1 cellular context compared by ENCODE assay signal in the genomic region with DNA sequence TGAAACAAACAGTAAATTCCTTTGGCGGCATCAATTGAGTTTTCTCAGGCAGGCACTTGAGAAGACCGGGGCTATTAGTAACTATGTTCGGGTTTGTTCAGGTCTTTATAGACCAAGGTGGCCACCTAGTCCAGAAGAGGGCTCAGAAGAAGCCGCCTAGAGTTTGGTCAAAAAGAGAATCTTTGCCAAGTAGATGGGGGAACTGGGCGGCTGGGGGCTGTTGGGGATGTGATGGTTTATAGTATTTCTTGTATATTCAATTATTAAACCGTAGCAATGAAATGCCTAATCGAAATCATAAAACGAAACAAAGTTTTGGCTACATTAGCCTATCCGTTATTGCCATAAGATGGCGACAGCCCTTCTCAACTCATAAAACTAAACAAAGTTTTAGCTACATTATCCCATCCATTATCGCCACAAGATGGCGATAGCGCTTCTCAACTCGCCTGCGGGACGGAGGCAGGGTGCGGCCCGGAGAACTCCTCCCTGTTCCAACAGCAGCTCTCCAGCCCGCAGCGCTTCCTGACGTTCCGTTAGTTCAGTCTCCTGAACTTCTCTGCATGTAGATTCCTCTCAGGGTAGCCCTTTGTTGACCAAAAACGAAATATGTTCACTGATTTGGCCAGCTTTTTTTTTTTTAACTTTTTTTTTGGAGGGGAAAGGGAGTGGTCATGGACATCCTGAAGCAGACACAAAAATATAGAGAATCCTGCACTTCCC.
TF ChIP-seq lines count a peak whose summit lies in the region.

No MANE protein-coding gene starts in this region.

TF ChIP-seq in HepG2, 621 proteins besides CTCF, POLR2A, EP300 and RAD21 (continued from another document and continues in another):
- TF ChIP-seq, protein P1, sequence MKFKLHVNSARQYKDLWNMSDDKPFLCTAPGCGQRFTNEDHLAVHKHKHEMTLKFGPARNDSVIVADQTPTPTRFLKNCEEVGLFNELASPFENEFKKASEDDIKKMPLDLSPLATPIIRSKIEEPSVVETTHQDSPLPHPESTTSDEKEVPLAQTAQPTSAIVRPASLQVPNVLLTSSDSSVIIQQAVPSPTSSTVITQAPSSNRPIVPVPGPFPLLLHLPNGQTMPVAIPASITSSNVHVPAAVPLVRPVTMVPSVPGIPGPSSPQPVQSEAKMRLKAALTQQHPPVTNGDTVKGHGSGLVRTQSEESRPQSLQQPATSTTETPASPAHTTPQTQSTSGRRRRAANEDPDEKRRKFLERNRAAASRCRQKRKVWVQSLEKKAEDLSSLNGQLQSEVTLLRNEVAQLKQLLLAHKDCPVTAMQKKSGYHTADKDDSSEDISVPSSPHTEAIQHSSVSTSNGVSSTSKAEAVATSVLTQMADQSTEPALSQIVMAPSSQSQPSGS (CRISPR knock-in tag; IDR thresholded peaks at IDR 0.05): peak; percentile 83; the same call in 1 of the 2 replicates
- TF ChIP-seq ZNF530 (CRISPR knock-in tag; IDR thresholded peaks at IDR 0.05; ENCODE audit: low read depth) (no peak), NR2F2 (IDR thresholded peaks at IDR 0.05; ENCODE audit: borderline replicate concordance, low read depth) (no peak), ZNF160 (CRISPR knock-in tag; IDR thresholded peaks at IDR 0.05) (no peak), JUNB (CRISPR knock-in tag; IDR thresholded peaks at IDR 0.05; ENCODE audit: borderline replicate concordance) (no peak), ZNF550 (CRISPR knock-in tag; IDR thresholded peaks at IDR 0.05; ENCODE audit: borderline replicate concordance) (no peak), XRCC5 (optimal IDR thresholded peaks at IDR 0.05; ENCODE audit: low read length) (peak; percentile 95), RBM39 (IDR thresholded peaks at IDR 0.05; ENCODE audit: low read depth, low read length, poor library complexity, severe bottlenecking) (no peak), TSC22D2 (CRISPR knock-in tag; IDR thresholded peaks at IDR 0.05; ENCODE audit: borderline replicate concordance) (peak; percentile 65; the same call in 1 of the 2 replicates), SNRNP70 (IDR thresholded peaks at IDR 0.05; ENCODE audit: low read depth, low read length) (no peak), TBX2 (CRISPR knock-in tag; IDR thresholded peaks at IDR 0.05; ENCODE audit: borderline replicate concordance) (0 out of 2 replicates have a peak, but pooled peaks have one; percentile 20), MXD4 (CRISPR knock-in tag; IDR thresholded peaks at IDR 0.05) (0 out of 2 replicates have a peak, but pooled peaks have one; percentile 30), SOX5 (CRISPR knock-in tag; IDR thresholded peaks at IDR 0.05; ENCODE audit: borderline replicate concordance) (peak; percentile 36; the same call in 1 of the 2 replicates), KDM2A (CRISPR knock-in tag; IDR thresholded peaks at IDR 0.05; ENCODE audit: borderline replicate concordance, low read depth) (peak; percentile 90), ELF1 (CRISPR knock-in tag; IDR thresholded peaks at IDR 0.05) (peak; percentile 42; the same call in 1 of the 2 replicates), ZNF788 (CRISPR knock-in tag; IDR thresholded peaks at IDR 0.05; ENCODE audit: borderline replicate concordance) (peak; percentile 50; the same call in 1 of the 2 replicates), YEATS4 (CRISPR knock-in tag; IDR thresholded peaks at IDR 0.05; ENCODE audit: borderline replicate concordance) (peak; percentile 62; the same call in 1 of the 2 replicates), AKAP8 (CRISPR knock-in tag; IDR thresholded peaks at IDR 0.05) (no peak), ZMYM2 (CRISPR knock-in tag; IDR thresholded peaks at IDR 0.05) (no peak), SMC3 (IDR thresholded peaks at IDR 0.05; ENCODE audit: low read length) (peak; percentile 73), SALL1 (CRISPR knock-in tag; IDR thresholded peaks at IDR 0.05) (peak; percentile 81), ZNF773 (CRISPR knock-in tag; IDR thresholded peaks at IDR 0.05; ENCODE audit: borderline replicate concordance) (no peak), ZSCAN25 (CRISPR knock-in tag; IDR thresholded peaks at IDR 0.05) (no peak), SAP130 (CRISPR knock-in tag; IDR thresholded peaks at IDR 0.05; ENCODE audit: low read depth) (peak; percentile 77), SNAPC2 (CRISPR knock-in tag; IDR thresholded peaks at IDR 0.05) (no peak), POLR2G (IDR thresholded peaks at IDR 0.05; ENCODE audit: low read depth, low read length) (no peak), GZF1 (CRISPR knock-in tag; IDR thresholded peaks at IDR 0.05) (no peak), RFX5 (IDR thresholded peaks at IDR 0.05; ENCODE audit: low read depth, low read length) (no peak), ZBTB3 (CRISPR knock-in tag; IDR thresholded peaks at IDR 0.05; ENCODE audit: borderline replicate concordance, low read depth) (no peak), ZBTB42 (CRISPR knock-in tag; IDR thresholded peaks at IDR 0.05) (no peak), RXRA (CRISPR knock-in tag; IDR thresholded peaks at IDR 0.05) (0 out of 2 replicates have a peak, but pooled peaks have one; percentile 18), DNMT3B (CRISPR knock-in tag; conservative IDR thresholded peaks at IDR 0.05) (no peak), CHD2 (IDR thresholded peaks at IDR 0.05; ENCODE audit: low read depth, low read length) (no peak), NCOA2 (CRISPR knock-in tag; IDR thresholded peaks at IDR 0.05) (peak; percentile 47; the same call in 1 of the 2 replicates), GATAD1 (CRISPR knock-in tag; IDR thresholded peaks at IDR 0.05) (peak; percentile 75; the same call in 1 of the 2 replicates), HOXA3 (CRISPR knock-in tag; IDR thresholded peaks at IDR 0.05) (peak; percentile 51; the same call in 1 of the 2 replicates), BCL6 (CRISPR knock-in tag; IDR thresholded peaks at IDR 0.05) (peak; percentile 73)
- TF ChIP-seq, protein P2, sequence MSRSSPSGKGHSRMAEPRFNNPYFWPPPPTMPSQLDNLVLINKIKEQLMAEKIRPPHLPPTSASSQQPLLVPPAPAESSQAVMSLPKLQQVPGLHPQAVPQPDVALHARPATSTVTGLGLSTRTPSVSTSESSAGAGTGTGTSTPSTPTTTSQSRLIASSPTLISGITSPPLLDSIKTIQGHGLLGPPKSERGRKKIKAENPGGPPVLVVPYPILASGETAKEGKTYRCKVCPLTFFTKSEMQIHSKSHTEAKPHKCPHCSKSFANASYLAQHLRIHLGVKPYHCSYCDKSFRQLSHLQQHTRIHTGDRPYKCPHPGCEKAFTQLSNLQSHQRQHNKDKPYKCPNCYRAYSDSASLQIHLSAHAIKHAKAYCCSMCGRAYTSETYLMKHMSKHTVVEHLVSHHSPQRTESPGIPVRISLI (CRISPR knock-in tag; IDR thresholded peaks at IDR 0.05; ENCODE audit: borderline replicate concordance): peak; percentile 47; the same call in 1 of the 2 replicates
- TF ChIP-seq, protein P3, sequence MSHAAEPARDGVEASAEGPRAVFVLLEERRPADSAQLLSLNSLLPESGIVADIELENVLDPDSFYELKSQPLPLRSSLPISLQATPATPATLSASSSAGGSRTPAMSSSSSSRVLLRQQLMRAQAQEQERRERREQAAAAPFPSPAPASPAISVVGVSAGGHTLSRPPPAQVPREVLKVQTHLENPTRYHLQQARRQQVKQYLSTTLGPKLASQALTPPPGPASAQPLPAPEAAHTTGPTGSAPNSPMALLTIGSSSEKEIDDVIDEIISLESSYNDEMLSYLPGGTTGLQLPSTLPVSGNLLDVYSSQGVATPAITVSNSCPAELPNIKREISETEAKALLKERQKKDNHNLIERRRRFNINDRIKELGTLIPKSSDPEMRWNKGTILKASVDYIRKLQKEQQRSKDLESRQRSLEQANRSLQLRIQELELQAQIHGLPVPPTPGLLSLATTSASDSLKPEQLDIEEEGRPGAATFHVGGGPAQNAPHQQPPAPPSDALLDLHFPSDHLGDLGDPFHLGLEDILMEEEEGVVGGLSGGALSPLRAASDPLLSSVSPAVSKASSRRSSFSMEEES (CRISPR knock-in tag; IDR thresholded peaks at IDR 0.05): 0 out of 2 replicates have a peak, but pooled peaks have one; percentile 38
- TF ChIP-seq, protein P4, sequence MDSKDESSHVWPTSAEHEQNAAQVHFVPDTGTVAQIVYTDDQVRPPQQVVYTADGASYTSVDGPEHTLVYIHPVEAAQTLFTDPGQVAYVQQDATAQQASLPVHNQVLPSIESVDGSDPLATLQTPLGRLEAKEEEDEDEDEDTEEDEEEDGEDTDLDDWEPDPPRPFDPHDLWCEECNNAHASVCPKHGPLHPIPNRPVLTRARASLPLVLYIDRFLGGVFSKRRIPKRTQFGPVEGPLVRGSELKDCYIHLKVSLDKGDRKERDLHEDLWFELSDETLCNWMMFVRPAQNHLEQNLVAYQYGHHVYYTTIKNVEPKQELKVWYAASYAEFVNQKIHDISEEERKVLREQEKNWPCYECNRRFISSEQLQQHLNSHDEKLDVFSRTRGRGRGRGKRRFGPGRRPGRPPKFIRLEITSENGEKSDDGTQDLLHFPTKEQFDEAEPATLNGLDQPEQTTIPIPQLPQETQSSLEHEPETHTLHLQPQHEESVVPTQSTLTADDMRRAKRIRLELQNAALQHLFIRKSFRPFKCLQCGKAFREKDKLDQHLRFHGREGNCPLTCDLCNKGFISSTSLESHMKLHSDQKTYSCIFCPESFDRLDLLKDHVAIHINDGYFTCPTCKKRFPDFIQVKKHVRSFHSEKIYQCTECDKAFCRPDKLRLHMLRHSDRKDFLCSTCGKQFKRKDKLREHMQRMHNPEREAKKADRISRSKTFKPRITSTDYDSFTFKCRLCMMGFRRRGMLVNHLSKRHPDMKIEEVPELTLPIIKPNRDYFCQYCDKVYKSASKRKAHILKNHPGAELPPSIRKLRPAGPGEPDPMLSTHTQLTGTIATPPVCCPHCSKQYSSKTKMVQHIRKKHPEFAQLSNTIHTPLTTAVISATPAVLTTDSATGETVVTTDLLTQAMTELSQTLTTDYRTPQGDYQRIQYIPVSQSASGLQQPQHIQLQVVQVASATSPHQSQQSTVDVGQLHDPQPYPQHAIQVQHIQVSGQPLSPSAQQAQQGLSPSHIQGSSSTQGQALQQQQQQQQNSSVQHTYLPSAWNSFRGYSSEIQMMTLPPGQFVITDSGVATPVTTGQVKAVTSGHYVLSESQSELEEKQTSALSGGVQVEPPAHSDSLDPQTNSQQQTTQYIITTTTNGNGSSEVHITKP (CRISPR knock-in tag; IDR thresholded peaks at IDR 0.05; ENCODE audit: low read depth): 0 out of 2 replicates have a peak, but pooled peaks have one; percentile 53
- TF ChIP-seq, protein P5, sequence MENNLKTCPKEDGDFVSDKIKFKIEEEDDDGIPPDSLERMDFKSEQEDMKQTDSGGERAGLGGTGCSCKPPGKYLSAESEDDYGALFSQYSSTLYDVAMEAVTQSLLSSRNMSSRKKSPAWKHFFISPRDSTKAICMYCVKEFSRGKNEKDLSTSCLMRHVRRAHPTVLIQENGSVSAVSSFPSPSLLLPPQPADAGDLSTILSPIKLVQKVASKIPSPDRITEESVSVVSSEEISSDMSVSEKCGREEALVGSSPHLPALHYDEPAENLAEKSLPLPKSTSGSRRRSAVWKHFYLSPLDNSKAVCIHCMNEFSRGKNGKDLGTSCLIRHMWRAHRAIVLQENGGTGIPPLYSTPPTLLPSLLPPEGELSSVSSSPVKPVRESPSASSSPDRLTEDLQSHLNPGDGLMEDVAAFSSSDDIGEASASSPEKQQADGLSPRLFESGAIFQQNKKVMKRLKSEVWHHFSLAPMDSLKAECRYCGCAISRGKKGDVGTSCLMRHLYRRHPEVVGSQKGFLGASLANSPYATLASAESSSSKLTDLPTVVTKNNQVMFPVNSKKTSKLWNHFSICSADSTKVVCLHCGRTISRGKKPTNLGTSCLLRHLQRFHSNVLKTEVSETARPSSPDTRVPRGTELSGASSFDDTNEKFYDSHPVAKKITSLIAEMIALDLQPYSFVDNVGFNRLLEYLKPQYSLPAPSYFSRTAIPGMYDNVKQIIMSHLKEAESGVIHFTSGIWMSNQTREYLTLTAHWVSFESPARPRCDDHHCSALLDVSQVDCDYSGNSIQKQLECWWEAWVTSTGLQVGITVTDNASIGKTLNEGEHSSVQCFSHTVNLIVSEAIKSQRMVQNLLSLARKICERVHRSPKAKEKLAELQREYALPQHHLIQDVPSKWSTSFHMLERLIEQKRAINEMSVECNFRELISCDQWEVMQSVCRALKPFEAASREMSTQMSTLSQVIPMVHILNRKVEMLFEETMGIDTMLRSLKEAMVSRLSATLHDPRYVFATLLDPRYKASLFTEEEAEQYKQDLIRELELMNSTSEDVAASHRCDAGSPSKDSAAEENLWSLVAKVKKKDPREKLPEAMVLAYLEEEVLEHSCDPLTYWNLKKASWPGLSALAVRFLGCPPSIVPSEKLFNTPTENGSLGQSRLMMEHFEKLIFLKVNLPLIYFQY (CRISPR knock-in tag; IDR thresholded peaks at IDR 0.05; ENCODE audit: borderline replicate concordance): peak; percentile 86; the same call in 1 of the 2 replicates
- TF ChIP-seq, protein P6, sequence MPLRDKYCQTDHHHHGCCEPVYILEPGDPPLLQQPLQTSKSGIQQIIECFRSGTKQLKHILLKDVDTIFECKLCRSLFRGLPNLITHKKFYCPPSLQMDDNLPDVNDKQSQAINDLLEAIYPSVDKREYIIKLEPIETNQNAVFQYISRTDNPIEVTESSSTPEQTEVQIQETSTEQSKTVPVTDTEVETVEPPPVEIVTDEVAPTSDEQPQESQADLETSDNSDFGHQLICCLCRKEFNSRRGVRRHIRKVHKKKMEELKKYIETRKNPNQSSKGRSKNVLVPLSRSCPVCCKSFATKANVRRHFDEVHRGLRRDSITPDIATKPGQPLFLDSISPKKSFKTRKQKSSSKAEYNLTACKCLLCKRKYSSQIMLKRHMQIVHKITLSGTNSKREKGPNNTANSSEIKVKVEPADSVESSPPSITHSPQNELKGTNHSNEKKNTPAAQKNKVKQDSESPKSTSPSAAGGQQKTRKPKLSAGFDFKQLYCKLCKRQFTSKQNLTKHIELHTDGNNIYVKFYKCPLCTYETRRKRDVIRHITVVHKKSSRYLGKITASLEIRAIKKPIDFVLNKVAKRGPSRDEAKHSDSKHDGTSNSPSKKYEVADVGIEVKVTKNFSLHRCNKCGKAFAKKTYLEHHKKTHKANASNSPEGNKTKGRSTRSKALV (CRISPR knock-in tag; IDR thresholded peaks at IDR 0.05): no peak; the same call in 1 of the 2 replicates
- TF ChIP-seq, protein P7, sequence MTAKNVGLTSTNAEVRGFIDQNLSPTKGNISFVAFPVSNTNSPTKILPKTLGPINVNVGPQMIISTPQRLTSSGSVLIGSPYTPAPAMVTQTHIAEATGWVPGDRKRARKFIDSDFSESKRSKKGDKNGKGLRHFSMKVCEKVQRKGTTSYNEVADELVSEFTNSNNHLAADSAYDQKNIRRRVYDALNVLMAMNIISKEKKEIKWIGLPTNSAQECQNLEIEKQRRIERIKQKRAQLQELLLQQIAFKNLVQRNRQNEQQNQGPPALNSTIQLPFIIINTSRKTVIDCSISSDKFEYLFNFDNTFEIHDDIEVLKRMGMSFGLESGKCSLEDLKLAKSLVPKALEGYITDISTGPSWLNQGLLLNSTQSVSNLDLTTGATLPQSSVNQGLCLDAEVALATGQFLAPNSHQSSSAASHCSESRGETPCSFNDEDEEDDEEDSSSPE (CRISPR knock-in tag; IDR thresholded peaks at IDR 0.05): peak; percentile 38; the same call in 1 of the 2 replicates
- TF ChIP-seq, protein P8, sequence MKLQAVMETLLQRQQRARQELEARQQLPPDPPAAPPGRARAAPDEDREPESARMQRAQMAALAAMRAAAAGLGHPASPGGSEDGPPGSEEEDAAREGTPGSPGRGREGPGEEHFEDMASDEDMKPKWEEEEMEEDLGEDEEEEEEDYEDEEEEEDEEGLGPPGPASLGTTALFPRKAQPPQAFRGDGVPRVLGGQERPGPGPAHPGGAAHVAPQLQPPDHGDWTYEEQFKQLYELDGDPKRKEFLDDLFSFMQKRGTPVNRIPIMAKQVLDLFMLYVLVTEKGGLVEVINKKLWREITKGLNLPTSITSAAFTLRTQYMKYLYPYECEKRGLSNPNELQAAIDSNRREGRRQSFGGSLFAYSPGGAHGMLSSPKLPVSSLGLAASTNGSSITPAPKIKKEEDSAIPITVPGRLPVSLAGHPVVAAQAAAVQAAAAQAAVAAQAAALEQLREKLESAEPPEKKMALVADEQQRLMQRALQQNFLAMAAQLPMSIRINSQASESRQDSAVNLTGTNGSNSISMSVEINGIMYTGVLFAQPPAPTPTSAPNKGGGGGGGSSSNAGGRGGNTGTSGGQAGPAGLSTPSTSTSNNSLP (IDR thresholded peaks at IDR 0.05; ENCODE audit: low read depth, low read length): peak; percentile 88
